Comparison of ENCODE assay signal across 16 cellular contexts in the genomic region with DNA sequence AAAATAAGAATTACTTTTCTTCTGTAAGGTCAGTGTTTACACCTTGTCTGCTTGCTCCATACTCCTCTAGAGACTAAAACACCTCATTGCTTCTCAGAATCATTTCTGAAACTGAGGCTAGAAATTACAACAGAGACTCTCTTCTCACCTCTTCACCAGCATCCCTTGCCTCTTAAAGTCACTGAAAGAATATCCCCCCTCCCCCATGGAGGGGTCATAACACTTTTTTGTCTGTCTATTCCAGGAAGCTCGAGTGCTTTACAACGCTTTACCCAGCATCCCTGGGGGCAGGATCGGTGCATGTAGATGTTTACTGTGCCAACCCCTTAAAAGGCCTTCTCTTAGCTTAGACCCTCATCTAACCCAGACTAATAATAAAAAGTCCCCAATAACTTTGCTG. TPM values are rescaled to one million over a fixed set of nuclear protein-coding genes. Genes with fewer than 3 reads are reported as not detected.
DNase-seq lines count a peak whose midpoint lies in the region; ATAC-seq, FAIRE-seq and TF ChIP-seq lines count a peak whose summit lies in the region.
"Had no signal": no experiment of that assay in that cellular context is flagged by ENCODE, and none has a peak within 500 bp of the region (broad histone marks: within the 10 kb centered on the region; RNA-seq: fewer than 3 reads in every experiment).

No MANE protein-coding gene starts in this region.

- no peaks in the 10 kb centered on the region for H3K9me3 ChIP-seq in Karpas-422 (ENCODE audit: low read length)
- no peaks in the 10 kb centered on the region; the same call in 2 of the 3 replicates for H3K9me3 ChIP-seq in GM12878 (replicated peaks; ENCODE audit: control insufficient read depth, insufficient read depth, low read length)
- H3K9me3 ChIP-seq: ovary, SJSA1 had no signal

- no TSS peak for BruUV-seq in GM12878 (replicated peaks; lab: Mats Ljungman, UMichigan)

- peak; percentile 45 for ATAC-seq in GM12878
- no peak for ATAC-seq in HG02981 (IDR thresholded peaks at IDR 0.05; ENCODE audit: unreplicated experiment)
- ATAC-seq: left lobe of liver had no signal

- peak overlapping the region; percentile 52 for H3K4me3 Mint-ChIP-seq in activated naive CD4-positive, alpha-beta T cell treated with anti-CD3 and anti-CD28 coated beads for 36 hours

- H3K36me3 Mint-ChIP-seq in activated naive CD4-positive, alpha-beta T cell treated with anti-CD3 and anti-CD28 coated beads for 36 hours (ENCODE audit: low read depth): peaks cover 27% of the 10 kb centered on the region

- TF ChIP-seq CTCF in GM12878 (IDR thresholded peaks at IDR 0.05 in 2 of 3, conservative IDR thresholded peaks at IDR 0.05 in 1 of 3; ENCODE audit: control insufficient read depth in 2 of 3, extremely low read depth in 1 of 3, insufficient read depth in 1 of 3, low read depth in 3 of 3, low read length in 3 of 3) (no peak), brain microvascular endothelial cell (IDR thresholded peaks at IDR 0.05; ENCODE audit: low read depth, low read length, missing control alignments) (no peak)

- peak overlapping the region; percentile 97 for H3K27ac Mint-ChIP-seq in activated naive CD4-positive, alpha-beta T cell treated with anti-CD3 and anti-CD28 coated beads for 36 hours

- in situ Hi-C loops in GM12878 (cut with MboI) (no loop called here), brain microvascular endothelial cell (cut with HindIII; ENCODE audit: low pct_ligation_motif_present, low sequenced_read_pairs) (no loop called here)

- H3K4me3 ChIP-seq in Karpas-422 (ENCODE audit: low read length) (peak overlapping the region; percentile 37), GM12878 (no peak overlapping the region), urinary bladder (ENCODE audit: low read depth, low read length) (no peak overlapping the region), brain microvascular endothelial cell (ENCODE audit: low read depth, low read length) (no peak overlapping the region)
- H3K4me3 ChIP-seq: ovary, SJSA1 had no signal

- POLR2A ChIA-PET in GM12878 (lab: Charles Lee): interaction anchor here (1.0 to 1.1 kb wide), 3 partner anchors 10 to 20 kb away, joined by 3 read pairs; no protein-coding TSS in a partner anchor

- no peaks in the 10 kb centered on the region for H3K27me3 Mint-ChIP-seq in activated naive CD4-positive, alpha-beta T cell treated with anti-CD3 and anti-CD28 coated beads for 36 hours (ENCODE audit: low read depth)

- H3K27me3 ChIP-seq in Karpas-422 (ENCODE audit: low read length): 0 out of 2 replicates have a peak, but pooled peaks cover 3% of the 10 kb centered on the region
- H3K27me3 ChIP-seq in GM12878 (replicated peaks in 1 of 2; ENCODE audit: control insufficient read depth in 2 of 2, insufficient read depth in 2 of 2, low read length in 1 of 2): no peaks in the 10 kb centered on the region
- no peaks in the 10 kb centered on the region for H3K27me3 ChIP-seq in brain microvascular endothelial cell (replicated peaks)
- H3K27me3 ChIP-seq: ovary, SJSA1 had no signal

- TF ChIP-seq POLR2A in GM12878 (IDR thresholded peaks at IDR 0.05; ENCODE audit: low read depth, low read length): no peak

- no peak for FAIRE-seq in GM12878 (lab: Jason Lieb, UNC)
- FAIRE-seq: endothelial cell of umbilical vein, frontal cortex had no signal

- DNase-seq in activated naive CD4-positive, alpha-beta T cell treated with anti-CD3 and anti-CD28 coated beads for 36 hours: peak; percentile 84
- no peak for DNase-seq in activated naive CD4-positive, alpha-beta T cell (lab: John Stamatoyannopoulos, UW)
- no peak for DNase-seq in Karpas-422
- DNase-seq in GM12878 (ENCODE audit: low read depth, low spot score): no peak
- no peak for DNase-seq in brain microvascular endothelial cell
- no peak for DNase-seq in UCSD-AML1 (lab: John Stamatoyannopoulos, UW; ENCODE audit: unreplicated experiment)
- DNase-seq: amygdala, DMS 273 treated with DMSO at 0.1 percent for 48 hours, NCI-H1694, ovary had no signal

- no peak for TF ChIP-seq RAD21 in GM12878 (IDR thresholded peaks at IDR 0.05; ENCODE audit: insufficient read depth, low read depth, low read length)

- H3K9ac ChIP-seq in Karpas-422 (ENCODE audit: low read length) (peak overlapping the region; percentile 18), GM12878 (ENCODE audit: control insufficient read depth, insufficient read depth, low read length) (no peak overlapping the region)

- TF ChIP-seq EP300 in GM12878 (IDR thresholded peaks at IDR 0.05; ENCODE audit: borderline replicate concordance in 1 of 2, control insufficient read depth in 1 of 2, low read depth in 2 of 2, low read length in 2 of 2): no peak

- H3K27ac ChIP-seq in Karpas-422 (ENCODE audit: low read length): peak overlapping the region; percentile 37; the same call in 1 of the 2 replicates
- peak overlapping the region; percentile 35 for H3K27ac ChIP-seq in GM12878 (ENCODE audit: control insufficient read depth, insufficient read depth)
- peak overlapping the region; percentile 32 for H3K27ac ChIP-seq in urinary bladder (ENCODE audit: low read depth)
- no peak overlapping the region for H3K27ac ChIP-seq in brain microvascular endothelial cell
- H3K27ac ChIP-seq: ovary, SJSA1 had no signal

- H3K4me2 ChIP-seq in Karpas-422 (ENCODE audit: low read depth, low read length, poor library complexity, severe bottlenecking) (peak overlapping the region; percentile 72), GM12878 (ENCODE audit: control insufficient read depth, insufficient read depth) (peak overlapping the region; percentile 51)

- H3K4me1 ChIP-seq in Karpas-422 (ENCODE audit: low read length) (peaks cover 33% of the 10 kb centered on the region), GM12878 (ENCODE audit: control insufficient read depth, insufficient read depth, low read length) (peaks cover 40% of the 10 kb centered on the region), urinary bladder (ENCODE audit: insufficient read depth) (peaks cover 3% of the 10 kb centered on the region)

- CTCF ChIA-PET in activated naive CD4-positive, alpha-beta T cell treated with anti-CD3 and anti-CD28 coated beads for 36 hours (lab: Charles Lee): interaction anchor here (0.7 to 1.6 kb wide), 5 partner anchors 11 to 28 kb away, joined by 3 to 7 read pairs (median 3); no protein-coding TSS in a partner anchor
- CTCF ChIA-PET in GM12878 (lab: Yijun Ruan, JAX): interaction anchor here (1.4 to 1.8 kb wide), 3 partner anchors 26 to 54 kb away, joined by 3 to 4 read pairs (median 4); no protein-coding TSS in a partner anchor

- H3K79me2 ChIP-seq in Karpas-422 (ENCODE audit: low read length) (no peaks in the 10 kb centered on the region), GM12878 (ENCODE audit: control insufficient read depth, insufficient read depth, low read length) (peaks cover 90% of the 10 kb centered on the region)

- no peaks in the 10 kb centered on the region for H3K36me3 ChIP-seq in Karpas-422 (ENCODE audit: insufficient read depth, low read length)
- peaks cover 0 to 2% of the 10 kb centered on the region in 2 experiments; a peak in 2 of 4 replicates for H3K36me3 ChIP-seq in GM12878 (ENCODE audit: control insufficient read depth in 2 of 2, insufficient read depth in 2 of 2, low read length in 1 of 2)
- no peaks in the 10 kb centered on the region for H3K36me3 ChIP-seq in urinary bladder (ENCODE audit: insufficient read depth)
- H3K36me3 ChIP-seq in brain microvascular endothelial cell (replicated peaks): no peaks in the 10 kb centered on the region
- H3K36me3 ChIP-seq: ovary, SJSA1 had no signal

- H3K4me1 Mint-ChIP-seq in activated naive CD4-positive, alpha-beta T cell treated with anti-CD3 and anti-CD28 coated beads for 36 hours (ENCODE audit: low read depth): peaks cover 95% of the 10 kb centered on the region

- SMC1A ChIA-PET in GM12878 (lab: Charles Lee; ENCODE audit: uncharacterized antibody, unreplicated experiment): interaction anchor here (1.0 to 5.4 kb wide), 10 partner anchors 8 to 46 kb away, joined by 3 to 34 read pairs (median 4); no protein-coding TSS in a partner anchor

- H3K9me3 Mint-ChIP-seq in activated naive CD4-positive, alpha-beta T cell treated with anti-CD3 and anti-CD28 coated beads for 36 hours: peaks cover 8% of the 10 kb centered on the region

- H4K20me1 ChIP-seq in Karpas-422 (ENCODE audit: insufficient read depth, low read depth, low read length) (no peaks in the 10 kb centered on the region), GM12878 (ENCODE audit: control insufficient read depth, insufficient read depth) (no peaks in the 10 kb centered on the region)

- no peak overlapping the region for H2AFZ ChIP-seq in Karpas-422 (ENCODE audit: low read length)
- H2AFZ ChIP-seq in GM12878 (ENCODE audit: control insufficient read depth, low read depth, low read length): no peak overlapping the region; the same call in 1 of the 2 replicates

- H3K9me2 ChIP-seq in Karpas-422 (replicated peaks; ENCODE audit: insufficient read depth, low read length): no peaks in the 10 kb centered on the region

- intact Hi-C loops in activated naive CD4-positive, alpha-beta T cell treated with anti-CD3 and anti-CD28 coated beads for 36 hours (cut with micrococcal nuclease): loop anchor here (1.0 to 2.0 kb wide), 6 partner anchors 8 to 94 kb away; no protein-coding TSS in a partner anchor
- intact Hi-C loops in GM12878 (cut with micrococcal nuclease; ENCODE audit: unreplicated experiment): no loop called here

- RAD21 ChIA-PET in GM12878 (lab: Charles Lee; ENCODE audit: unreplicated experiment): interaction anchor here (1.1 to 1.6 kb wide), 3 partner anchors 11 to 38 kb away, joined by 3 to 5 read pairs (median 4); no protein-coding TSS in a partner anchor

- WGBS in GM12878 (ENCODE audit: insufficient coverage, insufficient replicate concordance, low lambda C conversion rate, missing lambda C conversion rate): 5% methylated on average over 3 of the region's 3 CpGs
- 34% methylated on average over 3 of the region's 3 CpGs for WGBS in urinary bladder

RNA-seq across cellular contexts. Expression of a gene that starts 29.0 kb away (rescaled TPM):
- total RNA-seq in activated naive CD4-positive, alpha-beta T cell treated with anti-CD3 and anti-CD28 coated beads for 36 hours: 100 to 1,000 TPM; 149 to 158 TPM
- total RNA-seq in Karpas-422 (2014; rRNA removed; shearing (Covaris generic); ENCODE audit: low replicate concordance): 3.4 and 7.0 TPM in 2 replicates
- total RNA-seq in GM12878 (2013; cell fraction: nucleolus; rRNA removed): 466 and 549 TPM in 2 replicates
- total RNA-seq in GM12878 (2014; rRNA removed) (53.9 and 62.9 TPM in 2 replicates), GM12878 (2014; rRNA removed; fragmentation: Illumina TruSeq; extraction: Trizol) (36.0 and 36.3 TPM in 2 replicates), GM12878 (2021) (32.0 and 38.7 TPM in 2 replicates), urinary bladder (53.6 TPM)
- 31.1 TPM for polyA plus RNA-seq in GM12878 (2011; ENCODE audit: low read depth)
- polyA plus RNA-seq in GM12878 (2011; rRNA removed) (115 and 140 TPM in 2 replicates), GM12878 (2014; fragmentation: Illumina TruSeq; extraction: Trizol) (34.2 and 45.3 TPM in 2 replicates), GM12878 (2014; fragmentation: Nextera tagmentation; extraction: Ambion mirVana) (10 to 100 TPM; 10.7 to 12.0 TPM), GM12878 (2014; rRNA removed) (22.0 and 32.3 TPM in 2 replicates), GM12878 (2016; fragmentation: Nextera tagmentation; extraction: Ambion mirVana) (10 to 100 TPM; 32.3 to 34.6 TPM), urinary bladder (13.3 TPM)
- 163 and 194 TPM in 2 replicates for polyA plus RNA-seq in GM12878 (2011; cell fraction: cytosol; rRNA removed)
- 129 and 155 TPM in 2 replicates for polyA plus RNA-seq in GM12878 (2011; cell fraction: nucleus; rRNA removed)
- 60.0 and 70.9 TPM in 2 replicates for polyA plus RNA-seq in GM12878 (2012)
- polyA minus RNA-seq in GM12878 (2011; rRNA and poly(A)+ RNA removed): 356 and 399 TPM in 2 replicates
- polyA minus RNA-seq in GM12878 (2011; cell fraction: cytosol; rRNA and poly(A)+ RNA removed): 73.1 and 84.4 TPM in 2 replicates
- polyA minus RNA-seq in GM12878 (2011; cell fraction: nucleus; rRNA and poly(A)+ RNA removed): 219 and 500 TPM in 2 replicates
